ENCODE assay signal across 8 cellular contexts in genomic region chr15:80778964-80779657, GRCh38. TPM values are rescaled to one million over a fixed set of nuclear protein-coding genes. Genes with fewer than 3 reads are reported as not detected.
DNase-seq lines count a peak whose midpoint lies in the region; ATAC-seq, FAIRE-seq and TF ChIP-seq lines count a peak whose summit lies in the region.

Gene CEMIP (plus strand): TSS chr15:80779370. CDS start chr15:80873880, 94,510 bp downstream.

- H3K4me3 ChIP-seq in bronchial epithelial cell (ENCODE audit: low read depth, low read length) (peak within 1 kb of the TSS; percentile 44), skeletal muscle satellite cell (ENCODE audit: low read length) (peak within 1 kb of the TSS; percentile 75)

- H3K4me1 ChIP-seq in skeletal muscle satellite cell (ENCODE audit: control insufficient read depth, insufficient read depth, low read length), result peaks cover 22% of the 10 kb centered on the region

- peak; percentile 88 for TF ChIP-seq CTCF in bronchial epithelial cell (IDR thresholded peaks at IDR 0.05; ENCODE audit: insufficient read depth, low read length, severe bottlenecking)

- DNase-seq in ELF-1 (ENCODE audit: low read depth, low spot score) (peak; percentile 86), LoVo (ENCODE audit: low spot score) (peak; percentile 88), bronchial epithelial cell (ENCODE audit: low read depth) (peak; percentile 43), iPS-NIHi11 (ENCODE audit: low spot score) (peak; percentile 89)
- DNase-seq in NK-92 treated with Interleukin-12 subunit alpha and Interleukin-12 subunit beta, amount 100 ng/mL, for 24 hours (lab: John Stamatoyannopoulos, UW), result no peak

- no peaks in the 10 kb centered on the region for H3K27me3 ChIP-seq in bronchial epithelial cell (ENCODE audit: control insufficient read depth, insufficient read depth, low read length)
- peaks cover 20% of the 10 kb centered on the region for H3K27me3 ChIP-seq in skeletal muscle satellite cell (ENCODE audit: control insufficient read depth, insufficient read depth, low read length)

- no peaks in the 10 kb centered on the region for H3K9me3 ChIP-seq in skeletal muscle satellite cell (replicated peaks; ENCODE audit: low read length)

- FAIRE-seq in bronchial epithelial cell (lab: Jason Lieb, UNC), result no peak

- peak within 1 kb of the TSS; percentile 65 for H3K9ac ChIP-seq in skeletal muscle satellite cell (ENCODE audit: low read depth, low read length)

- peak within 1 kb of the TSS; percentile 88 for H3K4me2 ChIP-seq in skeletal muscle satellite cell (ENCODE audit: low read length)

- H3K36me3 ChIP-seq in bronchial epithelial cell (ENCODE audit: control insufficient read depth, insufficient read depth, low read length) (no peaks in the 10 kb centered on the region), skeletal muscle satellite cell (ENCODE audit: insufficient read depth, low read length) (no peaks in the 10 kb centered on the region)

- peak; percentile 89 for ATAC-seq in SK-N-SH treated with all-trans-retinoic acid at 6 μM for 48 hours
- no peak for ATAC-seq in GM18502 (IDR thresholded peaks at IDR 0.05; ENCODE audit: poor library complexity, unreplicated experiment)

TF ChIP-seq in SK-N-SH treated with all-trans-retinoic acid at 6 μM for 48 hours, 23 proteins besides CTCF, POLR2A, EP300 and RAD21:
- TF ChIP-seq CREB5 (CRISPR knock-in tag; IDR thresholded peaks at IDR 0.05; ENCODE audit: low read depth) (no peak), PATZ1 (CRISPR knock-in tag; IDR thresholded peaks at IDR 0.05; ENCODE audit: borderline replicate concordance) (0 out of 2 replicates have a peak, but pooled peaks have one; percentile 28), ZFP3 (CRISPR knock-in tag; IDR thresholded peaks at IDR 0.05) (no peak), ZNF565 (CRISPR knock-in tag; conservative IDR thresholded peaks at IDR 0.05; ENCODE audit: low read depth) (no peak), CSRNP3 (CRISPR knock-in tag; IDR thresholded peaks at IDR 0.05) (no peak), TOX (CRISPR knock-in tag; IDR thresholded peaks at IDR 0.05; ENCODE audit: borderline replicate concordance) (no peak), CSDC2 (CRISPR knock-in tag; IDR thresholded peaks at IDR 0.05) (no peak)

RNA-seq across cellular contexts. Expression of gene CEMIP, which starts in this region (rescaled TPM):
- 2.9 and 5.3 TPM in 2 replicates for total RNA-seq in bronchial epithelial cell
- total RNA-seq in skeletal muscle satellite cell (2012; rRNA removed), result 1.8 and 5.0 TPM in 2 replicates
